Comparison of ENCODE assay signal across 8 cellular contexts in the genomic region with DNA sequence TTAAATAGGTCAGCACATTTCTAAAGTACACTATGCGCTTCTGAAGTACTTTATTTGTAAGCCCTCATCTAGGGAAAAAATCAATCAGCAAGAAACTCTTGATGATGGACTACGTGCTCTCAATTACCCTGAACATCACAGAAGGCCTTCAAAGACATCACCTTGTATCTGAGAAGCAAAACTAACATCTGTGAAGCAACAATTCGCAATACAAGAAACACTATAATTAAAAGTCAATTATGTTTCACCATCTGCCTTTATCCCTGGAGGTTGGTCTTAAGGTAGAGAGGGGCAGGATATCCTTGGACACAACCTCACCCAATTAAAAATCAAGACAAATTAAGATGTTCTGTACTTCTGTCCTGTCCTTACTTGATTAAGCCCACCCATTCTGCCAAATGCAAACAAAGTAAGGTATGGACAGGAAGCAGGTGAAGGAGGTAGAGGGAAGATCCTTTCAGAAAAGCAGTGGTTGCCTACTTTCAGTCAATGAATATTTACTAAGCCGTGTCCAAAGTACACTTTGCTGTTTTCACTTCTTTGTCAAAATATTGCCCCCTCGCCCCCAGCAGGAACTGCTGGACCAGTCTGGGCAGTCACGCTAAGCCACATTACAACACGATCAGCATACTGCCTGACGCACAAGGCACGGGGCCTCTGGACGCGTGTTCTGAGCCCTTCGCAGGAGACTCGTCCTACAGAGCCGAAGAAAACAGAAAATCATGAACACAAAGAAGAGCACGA. TPM values are rescaled to one million over a fixed set of nuclear protein-coding genes. Genes with fewer than 3 reads are reported as not detected.
DNase-seq lines count a peak whose midpoint lies in the region; ATAC-seq lines count a peak whose summit lies in the region.

No MANE protein-coding gene starts in this region.

- peak overlapping the region; percentile 76 for H3K4me2 ChIP-seq in Karpas-422 (ENCODE audit: low read depth, low read length, poor library complexity, severe bottlenecking)

- H3K36me3 ChIP-seq in Karpas-422 (ENCODE audit: insufficient read depth, low read length), result no peaks in the 10 kb centered on the region

- peak; percentile 64 for DNase-seq in G401 (ENCODE audit: low spot score)
- DNase-seq in Karpas-422, result no peak
- DNase-seq in T-helper 2 cell treated with Interferon-gamma antibody and Interleukin-4, amounts not matched to agents 5 μg/mL and 100 μg/mL, for 36 hours (ENCODE audit: low spot score), result no peak
- DNase-seq in cerebellum (ENCODE audit: low spot score), result peak; percentile 28
- peak; percentile 58 for DNase-seq in kidney tubule cell (ENCODE audit: low spot score)
- DNase-seq in stimulated activated CD4-positive, alpha-beta T cell treated with anti-CD3 and anti-CD28 coated beads, Interleukin-2, amount 100 ng/mL, for 24 hours, result peak; percentile 33 to 41
- no peak for DNase-seq in NCI-H774 (lab: John Stamatoyannopoulos, UW)

- H3K79me2 ChIP-seq in Karpas-422 (ENCODE audit: low read length), result no peaks in the 10 kb centered on the region

- H3K9me3 Mint-ChIP-seq in T-helper 2 cell treated with Interferon-gamma antibody and Interleukin-4, amounts not matched to agents 5 μg/mL and 100 μg/mL, for 36 hours, result no peaks in the 10 kb centered on the region

- peak overlapping the region; percentile 96 for H3K4me3 Mint-ChIP-seq in T-helper 2 cell treated with Interferon-gamma antibody and Interleukin-4, amounts not matched to agents 5 μg/mL and 100 μg/mL, for 36 hours

- peak overlapping the region; percentile 89 for H3K27ac Mint-ChIP-seq in T-helper 2 cell treated with Interferon-gamma antibody and Interleukin-4, amounts not matched to agents 5 μg/mL and 100 μg/mL, for 36 hours

- in situ Hi-C loops in G401 (cut with HindIII; ENCODE audit: low sequenced_read_pairs), result no loop called here

- H3K9ac ChIP-seq in Karpas-422 (ENCODE audit: low read length), result peak overlapping the region; percentile 67

- no peaks in the 10 kb centered on the region for H3K9me2 ChIP-seq in Karpas-422 (replicated peaks; ENCODE audit: insufficient read depth, low read length)

- H4K20me1 ChIP-seq in Karpas-422 (ENCODE audit: insufficient read depth, low read depth, low read length), result no peaks in the 10 kb centered on the region

- peaks cover 3% of the 10 kb centered on the region; the same call in 1 of the 2 replicates for H3K27me3 ChIP-seq in Karpas-422 (ENCODE audit: low read length)

- peaks cover 6% of the 10 kb centered on the region for H3K36me3 Mint-ChIP-seq in T-helper 2 cell treated with Interferon-gamma antibody and Interleukin-4, amounts not matched to agents 5 μg/mL and 100 μg/mL, for 36 hours (ENCODE audit: low read depth)

- peak overlapping the region; percentile 89 for H2AFZ ChIP-seq in Karpas-422 (ENCODE audit: low read length)

- ATAC-seq in GM21786 (IDR thresholded peaks at IDR 0.05; ENCODE audit: unreplicated experiment), result peak; percentile 25

- peaks cover 13% of the 10 kb centered on the region for H3K4me1 ChIP-seq in Karpas-422 (ENCODE audit: low read length)

- no peaks in the 10 kb centered on the region for H3K9me3 ChIP-seq in Karpas-422 (ENCODE audit: low read length)

- peak overlapping the region; percentile 68 for H3K4me3 ChIP-seq in Karpas-422 (ENCODE audit: low read length)

- H3K4me1 Mint-ChIP-seq in T-helper 2 cell treated with Interferon-gamma antibody and Interleukin-4, amounts not matched to agents 5 μg/mL and 100 μg/mL, for 36 hours (ENCODE audit: low read depth), result peaks cover 52% of the 10 kb centered on the region

- no peaks in the 10 kb centered on the region for H3K27me3 Mint-ChIP-seq in T-helper 2 cell treated with Interferon-gamma antibody and Interleukin-4, amounts not matched to agents 5 μg/mL and 100 μg/mL, for 36 hours (ENCODE audit: low read depth)

- H3K27ac ChIP-seq in Karpas-422 (ENCODE audit: low read length), result no peak overlapping the region

RNA-seq across cellular contexts. Expression of a gene that starts 0.9 kb away (rescaled TPM):
- 11.3 and 18.7 TPM in 2 replicates for total RNA-seq in G401 (2014; rRNA removed; shearing (Covaris generic))
- total RNA-seq in Karpas-422 (2014; rRNA removed; shearing (Covaris generic); ENCODE audit: low replicate concordance), result 0.32 and 2.3 TPM in 2 replicates
- total RNA-seq in cerebellum, result 16.8 TPM

RNA-seq across cellular contexts. Expression of a gene that starts 57.6 kb away (rescaled TPM):
- not detected in 2 replicates for total RNA-seq in G401 (2014; rRNA removed; shearing (Covaris generic))
- not detected in 2 replicates for total RNA-seq in Karpas-422 (2014; rRNA removed; shearing (Covaris generic); ENCODE audit: low replicate concordance)
- 7.9 TPM for total RNA-seq in cerebellum

Comparison
In these comparisons a context has a peak if more than half of its experiments do, and no peak if none do; other contexts are left out.
1. DNase-seq: peak in G401 (single experiment), cerebellum (single experiment), kidney tubule cell (single experiment) and stimulated activated CD4-positive, alpha-beta T cell treated with anti-CD3 and anti-CD28 coated beads, Interleukin-2, amount 100 ng/mL, for 24 hours (2 of 2); none in Karpas-422 (single experiment), T-helper 2 cell treated with Interferon-gamma antibody and Interleukin-4, amounts not matched to agents 5 μg/mL and 100 μg/mL, for 36 hours (single experiment) and NCI-H774 (single experiment).